8 cellular contexts compared by ENCODE assay signal in genomic region chr12:121534495-121535148, GRCh38. TPM values are rescaled to one million over a fixed set of nuclear protein-coding genes. Genes with fewer than 3 reads are reported as not detected.
A peak's percentile ranks its signal among the peaks of the same experiment; 100 is the strongest.
DNase-seq lines count a peak whose midpoint lies in the region; ATAC-seq, FAIRE-seq and TF ChIP-seq lines count a peak whose summit lies in the region.

No MANE protein-coding gene starts in this region.

- H3K4me2 ChIP-seq in A549 = no peak overlapping the region

- intact Hi-C loops in activated T-helper 1 cell treated with anti-CD3 and anti-CD28 coated beads, Interleukin-12 subunit alpha, Interleukin-12 subunit beta, Interleukin-2, Interleukin-4 antibody, amounts not matched to agents 30 ng/mL and 10 ng/mL and 1 ng/mL, durations not matched to agents 14 hours and 24 hours and 36 hours (cut with micrococcal nuclease) = loop anchor here (5.0 kb wide), 4 partner anchors 32 to 258 kb away; partner anchors contain the start of genes KDM2B and RHOF

- H3K36me3 Mint-ChIP-seq in activated T-helper 1 cell treated with anti-CD3 and anti-CD28 coated beads, Interleukin-12 subunit alpha, Interleukin-12 subunit beta, Interleukin-2, Interleukin-4 antibody, amounts not matched to agents 30 ng/mL and 10 ng/mL and 1 ng/mL, durations not matched to agents 14 hours and 24 hours and 36 hours (ENCODE audit: low read depth) = peaks cover 21% of the 10 kb centered on the region
- H3K36me3 Mint-ChIP-seq in nephron progenitor cell (ENCODE audit: low read depth) = peaks cover 36% of the 10 kb centered on the region

- ATAC-seq in A549 (no peak), HG03521 (IDR thresholded peaks at IDR 0.05; ENCODE audit: unreplicated experiment) (no peak), HG03196 (IDR thresholded peaks at IDR 0.05; ENCODE audit: unreplicated experiment) (no peak)

- no peak overlapping the region for H3K4me3 ChIP-seq in A549

- no peak for TF ChIP-seq RAD21 in A549 (conservative IDR thresholded peaks at IDR 0.05 in 1 of 2, IDR thresholded peaks at IDR 0.05 in 1 of 2)

- H3K27ac ChIP-seq in A549 = no peak overlapping the region

- FAIRE-seq in A549 (lab: Jason Lieb, UNC) = no peak

- 85% methylated on average over 14 of the region's 14 CpGs for WGBS in A549 (ENCODE audit: missing lambda C conversion rate)

- no peak for TF ChIP-seq POLR2A in A549 (IDR thresholded peaks at IDR 0.05; ENCODE audit: low read length)

- TF ChIP-seq EP300 in A549 (IDR thresholded peaks at IDR 0.05) = no peak

- TF ChIP-seq CTCF in A549 (IDR thresholded peaks at IDR 0.05) (no peak), nephron progenitor cell (IDR thresholded peaks at IDR 0.05) (no peak)

- POLR2A ChIA-PET in A549 (lab: Yijun Ruan, JAX) = no interaction called here

- DNase-seq in A549 (ENCODE audit: low read depth in 1 of 2, low spot score in 1 of 2) (no peak), NAMALWA (ENCODE audit: low spot score) (peak; percentile 39), nephron progenitor cell (no peak), NCI-H2227 (lab: John Stamatoyannopoulos, UW; ENCODE audit: unreplicated experiment) (no peak), SKM-1 treated with dmso at 0.1 percent for 144 hours (lab: John Stamatoyannopoulos, UW; ENCODE audit: unreplicated experiment) (no peak)
- peak; percentile 29 for DNase-seq in activated T-helper 1 cell treated with anti-CD3 and anti-CD28 coated beads, Interleukin-12 subunit alpha, Interleukin-12 subunit beta, Interleukin-2, Interleukin-4 antibody, amounts not matched to agents 30 ng/mL and 10 ng/mL and 1 ng/mL, durations not matched to agents 14 hours and 24 hours and 36 hours (ENCODE audit: low spot score)

- H3K27ac Mint-ChIP-seq in activated T-helper 1 cell treated with anti-CD3 and anti-CD28 coated beads, Interleukin-12 subunit alpha, Interleukin-12 subunit beta, Interleukin-2, Interleukin-4 antibody, amounts not matched to agents 30 ng/mL and 10 ng/mL and 1 ng/mL, durations not matched to agents 14 hours and 24 hours and 36 hours = peak overlapping the region; percentile 62
- H3K27ac Mint-ChIP-seq in nephron progenitor cell = no peak overlapping the region

- H3K9me3 Mint-ChIP-seq in activated T-helper 1 cell treated with anti-CD3 and anti-CD28 coated beads, Interleukin-12 subunit alpha, Interleukin-12 subunit beta, Interleukin-2, Interleukin-4 antibody, amounts not matched to agents 30 ng/mL and 10 ng/mL and 1 ng/mL, durations not matched to agents 14 hours and 24 hours and 36 hours = no peaks in the 10 kb centered on the region
- no peaks in the 10 kb centered on the region for H3K9me3 Mint-ChIP-seq in nephron progenitor cell

- H3K4me1 Mint-ChIP-seq in activated T-helper 1 cell treated with anti-CD3 and anti-CD28 coated beads, Interleukin-12 subunit alpha, Interleukin-12 subunit beta, Interleukin-2, Interleukin-4 antibody, amounts not matched to agents 30 ng/mL and 10 ng/mL and 1 ng/mL, durations not matched to agents 14 hours and 24 hours and 36 hours (ENCODE audit: low read depth) = peaks cover 47% of the 10 kb centered on the region
- peaks cover 68% of the 10 kb centered on the region for H3K4me1 Mint-ChIP-seq in nephron progenitor cell

- H3K4me3 Mint-ChIP-seq in activated T-helper 1 cell treated with anti-CD3 and anti-CD28 coated beads, Interleukin-12 subunit alpha, Interleukin-12 subunit beta, Interleukin-2, Interleukin-4 antibody, amounts not matched to agents 30 ng/mL and 10 ng/mL and 1 ng/mL, durations not matched to agents 14 hours and 24 hours and 36 hours = peak overlapping the region; percentile 45
- H3K4me3 Mint-ChIP-seq in nephron progenitor cell = peak overlapping the region; percentile 54

- H3K27me3 Mint-ChIP-seq in activated T-helper 1 cell treated with anti-CD3 and anti-CD28 coated beads, Interleukin-12 subunit alpha, Interleukin-12 subunit beta, Interleukin-2, Interleukin-4 antibody, amounts not matched to agents 30 ng/mL and 10 ng/mL and 1 ng/mL, durations not matched to agents 14 hours and 24 hours and 36 hours (ENCODE audit: insufficient read depth) = peaks cover 4% of the 10 kb centered on the region
- peaks cover 2% of the 10 kb centered on the region for H3K27me3 Mint-ChIP-seq in nephron progenitor cell (ENCODE audit: low read depth, poor library complexity)

- peaks cover 35% of the 10 kb centered on the region for H3K4me1 ChIP-seq in A549

- CTCF ChIA-PET in A549 (lab: Yijun Ruan, JAX) = interaction anchor here (1.3 to 1.5 kb wide), 3 partner anchors 15 to 18 kb away, joined by 4 to 7 read pairs (median 6); no protein-coding TSS in a partner anchor

- no peaks in the 10 kb centered on the region for H3K9me3 ChIP-seq in A549

TF ChIP-seq in A549, 52 proteins besides CTCF, POLR2A, EP300 and RAD21:
- TF ChIP-seq MAFK (IDR thresholded peaks at IDR 0.05; ENCODE audit: partially characterized antibody) = peak; percentile 49
- TF ChIP-seq HES2 (IDR thresholded peaks at IDR 0.05) = no peak

RNA-seq across cellular contexts. Expression of gene KDM2B, which starts 46.2 kb away (rescaled TPM):
- polyA plus RNA-seq in A549 (2011; rRNA removed) (10.4 and 12.7 TPM in 2 replicates), A549 (2017; fragmentation: RNase III; extraction: RNeasy Plus Mini Kit Qiagen cat#74134 plus additional on column Dnase treatment) (18.1 to 18.4 TPM (median 18.3 TPM) in 3 replicates)
- polyA plus RNA-seq in A549 (2012; cell fraction: cytosol; rRNA removed) = 15.0 and 25.1 TPM in 2 replicates
- polyA plus RNA-seq in A549 (2012; cell fraction: nucleus; rRNA removed) = 47.3 and 56.0 TPM in 2 replicates
- 20.4 and 34.1 TPM in 2 replicates for polyA minus RNA-seq in A549 (2011; rRNA and poly(A)+ RNA removed)
- 58.1 and 60.1 TPM in 2 replicates for total RNA-seq in activated T-helper 1 cell treated with anti-CD3 and anti-CD28 coated beads, Interleukin-12 subunit alpha, Interleukin-12 subunit beta, Interleukin-2, Interleukin-4 antibody, amounts not matched to agents 30 ng/mL and 10 ng/mL and 1 ng/mL, durations not matched to agents 14 hours and 24 hours and 36 hours

Comparison
In these comparisons a context has a peak if more than half of its experiments do, and no peak if none do; other contexts are left out.
1. DNase-seq: peak in NAMALWA (single experiment) and activated T-helper 1 cell treated with anti-CD3 and anti-CD28 coated beads, Interleukin-12 subunit alpha, Interleukin-12 subunit beta, Interleukin-2, Interleukin-4 antibody, amounts not matched to agents 30 ng/mL and 10 ng/mL and 1 ng/mL, durations not matched to agents 14 hours and 24 hours and 36 hours (single experiment); none in A549 (0 of 2), nephron progenitor cell (single experiment), NCI-H2227 (single experiment) and SKM-1 treated with dmso at 0.1 percent for 144 hours (single experiment).